1 cellular context compared by ENCODE assay signal in the genomic region with DNA sequence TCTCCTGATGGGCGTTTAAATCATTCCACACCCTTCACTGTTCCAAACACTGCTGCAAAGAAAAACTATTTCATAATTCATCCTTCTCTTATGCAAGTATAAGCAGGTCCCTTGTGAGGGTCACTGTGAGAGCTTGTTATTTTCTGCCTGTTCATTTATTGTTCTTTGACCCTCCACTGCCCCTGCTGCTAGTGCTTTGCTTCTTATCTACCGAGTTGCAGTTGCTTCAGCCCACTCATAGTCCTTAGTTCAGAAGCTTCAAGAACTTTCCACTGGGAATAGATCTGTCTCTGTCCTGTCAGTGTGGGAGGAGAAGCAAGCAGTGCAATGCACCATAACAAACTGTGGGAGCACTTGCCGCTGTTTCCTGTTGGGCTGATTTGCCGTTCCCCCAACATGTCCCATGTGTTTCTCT.
TF ChIP-seq lines count a peak whose summit lies in the region.

No MANE protein-coding gene starts in this region.

TF ChIP-seq in HepG2, 621 proteins besides CTCF, POLR2A, EP300 and RAD21:
- TF ChIP-seq NONO (IDR thresholded peaks at IDR 0.05) (no peak), NONO (CRISPR knock-in tag; conservative IDR thresholded peaks at IDR 0.05) (no peak), PLRG1 (conservative IDR thresholded peaks at IDR 0.05) (no peak), HOXD1 (CRISPR knock-in tag; IDR thresholded peaks at IDR 0.05) (no peak)
